Comparison of ENCODE assay signal across 8 cellular contexts in genomic region chr20:4064118-4064962, GRCh38. TPM values are rescaled to one million over a fixed set of nuclear protein-coding genes. Genes with fewer than 3 reads are reported as not detected.
A peak's percentile ranks its signal among the peaks of the same experiment; 100 is the strongest.
DNase-seq lines count a peak whose midpoint lies in the region; ATAC-seq and TF ChIP-seq lines count a peak whose summit lies in the region.

No MANE protein-coding gene starts in this region.

- DNase-seq in H4 (ENCODE audit: low spot score) (peak; percentile 84), Panc1 (ENCODE audit: low read depth, low spot score) (no peak), ecto neural progenitor cell (ENCODE audit: low spot score) (no peak)
- no peak for DNase-seq in stimulated activated CD4-positive, alpha-beta T cell treated with anti-CD3 and anti-CD28 coated beads, Interleukin-4, amount 100 ng/mL, for 24 hours

- no TSS peak for BruUV-seq in Panc1 (replicated peaks; lab: Mats Ljungman, UMichigan)

- no peaks in the 10 kb centered on the region for H3K36me3 ChIP-seq in Panc1 (ENCODE audit: control insufficient read depth, insufficient read depth, low read length)
- H3K36me3 ChIP-seq in esophagus (ENCODE audit: control insufficient read depth in 2 of 2, insufficient read depth in 2 of 2, low read length in 1 of 2) = no peaks in the 10 kb centered on the region
- H3K36me3 ChIP-seq in muscle layer of duodenum (ENCODE audit: control insufficient read depth in 1 of 2, insufficient read depth in 2 of 2, low read length in 2 of 2) = no peaks in the 10 kb centered on the region

- 0 out of 4 replicates have a peak overlapping the region, but pooled peaks of 1 of the 2 experiments have one; percentile 1 for H3K4me3 ChIP-seq in Panc1 (ENCODE audit: low read depth in 2 of 2, low read length in 2 of 2)
- no peak overlapping the region for H3K4me3 ChIP-seq in esophagus (ENCODE audit: low read depth in 1 of 2, low read length in 2 of 2)
- no peak overlapping the region for H3K4me3 ChIP-seq in muscle layer of duodenum (ENCODE audit: low read depth in 1 of 2, low read length in 2 of 2)

- WGBS in esophagus, 2 donors = 34 to 40% methylated on average over 13 of the region's 13 CpGs

- in situ Hi-C loops in Panc1 (cut with HindIII; ENCODE audit: low pct_unique_long_range_greater_than_20kb, low sequenced_read_pairs) = no loop called here

- no peak for TF ChIP-seq CTCF in Panc1 (IDR thresholded peaks at IDR 0.05)

- intact Hi-C loops in Panc1 (cut with micrococcal nuclease; ENCODE audit: unreplicated experiment) = no loop called here

- 0 out of 2 replicates have a peak, but pooled peaks cover 8% of the 10 kb centered on the region for H3K4me1 ChIP-seq in Panc1 (ENCODE audit: control insufficient read depth, insufficient read depth, low read length)
- peaks cover 10 to 19% of the 10 kb centered on the region in 2 donors for H3K4me1 ChIP-seq in esophagus (ENCODE audit: control insufficient read depth in 2 of 2, insufficient read depth in 2 of 2, low read length in 1 of 2)
- H3K4me1 ChIP-seq in muscle layer of duodenum (ENCODE audit: control insufficient read depth in 1 of 2, insufficient read depth in 2 of 2, low read length in 2 of 2) = peaks cover 17 to 30% of the 10 kb centered on the region in 2 donors

- POLR2A ChIA-PET in Panc1 (lab: Charles Lee) = no interaction called here

- peak overlapping the region; percentile 14; the same call in 1 of the 2 replicates for H3K27ac ChIP-seq in Panc1 (ENCODE audit: low read length)
- peak overlapping the region; percentile 41 to 67 for H3K27ac ChIP-seq in esophagus (ENCODE audit: low read depth in 2 of 2, low read length in 1 of 2)
- peak overlapping the region; percentile 56 for H3K27ac ChIP-seq in muscle layer of duodenum (ENCODE audit: low read length)

- CTCF ChIA-PET in Panc1 (lab: Charles Lee) = interaction anchor here (0.6 kb wide), 1 partner anchor 154 kb away, joined by 6 read pairs; no protein-coding TSS in a partner anchor

- ATAC-seq in Panc1 (peak; percentile 88), HG03175 (IDR thresholded peaks at IDR 0.05; ENCODE audit: unreplicated experiment) (no peak), GM18502 (IDR thresholded peaks at IDR 0.05; ENCODE audit: poor library complexity, unreplicated experiment) (no peak)

- no peaks in the 10 kb centered on the region for H3K9me3 ChIP-seq in Panc1 (ENCODE audit: control insufficient read depth, insufficient read depth, low read depth, low read length)
- no peaks in the 10 kb centered on the region for H3K9me3 ChIP-seq in esophagus (ENCODE audit: control insufficient read depth in 2 of 2, insufficient read depth in 1 of 2, low read depth in 1 of 2, low read length in 1 of 2)
- no peaks in the 10 kb centered on the region for H3K9me3 ChIP-seq in muscle layer of duodenum (ENCODE audit: control insufficient read depth in 1 of 2, low read length in 2 of 2)

- H3K27me3 ChIP-seq in Panc1 (ENCODE audit: control insufficient read depth, insufficient read depth, low read length) = no peaks in the 10 kb centered on the region
- H3K27me3 ChIP-seq in esophagus (ENCODE audit: control insufficient read depth in 1 of 2, insufficient read depth in 2 of 2, low read length in 2 of 2) = no peaks in the 10 kb centered on the region
- H3K27me3 ChIP-seq in muscle layer of duodenum (ENCODE audit: low read depth, low read length) = no peaks in the 10 kb centered on the region

RNA-seq across cellular contexts. Expression of gene RNF24, which starts 49.0 kb away (rescaled TPM):
- 11.6 and 15.7 TPM in 2 replicates for total RNA-seq in H4 (2014; rRNA removed; shearing (Covaris generic))
- total RNA-seq in Panc1 (2021; ENCODE audit: unreplicated experiment) = 8.3 TPM
- 7.0 TPM for polyA plus RNA-seq in Panc1 (2012; ENCODE audit: insufficient read length)
- 1 to 10 TPM; 3.0 to 3.9 TPM for polyA plus RNA-seq in esophagus
